1 cellular context compared by ENCODE assay signal in genomic region chr13:19863323-19864017, GRCh38.
TF ChIP-seq lines count a peak whose summit lies in the region.

TSS of gene ZMYM5 (minus strand) at chr13:19863649. CDS start at chr13:19852180, 11,469 bp downstream.

TF ChIP-seq in HCT116, 20 proteins besides CTCF, POLR2A, EP300 and RAD21 (continued from another document):
- TF ChIP-seq, protein P1, sequence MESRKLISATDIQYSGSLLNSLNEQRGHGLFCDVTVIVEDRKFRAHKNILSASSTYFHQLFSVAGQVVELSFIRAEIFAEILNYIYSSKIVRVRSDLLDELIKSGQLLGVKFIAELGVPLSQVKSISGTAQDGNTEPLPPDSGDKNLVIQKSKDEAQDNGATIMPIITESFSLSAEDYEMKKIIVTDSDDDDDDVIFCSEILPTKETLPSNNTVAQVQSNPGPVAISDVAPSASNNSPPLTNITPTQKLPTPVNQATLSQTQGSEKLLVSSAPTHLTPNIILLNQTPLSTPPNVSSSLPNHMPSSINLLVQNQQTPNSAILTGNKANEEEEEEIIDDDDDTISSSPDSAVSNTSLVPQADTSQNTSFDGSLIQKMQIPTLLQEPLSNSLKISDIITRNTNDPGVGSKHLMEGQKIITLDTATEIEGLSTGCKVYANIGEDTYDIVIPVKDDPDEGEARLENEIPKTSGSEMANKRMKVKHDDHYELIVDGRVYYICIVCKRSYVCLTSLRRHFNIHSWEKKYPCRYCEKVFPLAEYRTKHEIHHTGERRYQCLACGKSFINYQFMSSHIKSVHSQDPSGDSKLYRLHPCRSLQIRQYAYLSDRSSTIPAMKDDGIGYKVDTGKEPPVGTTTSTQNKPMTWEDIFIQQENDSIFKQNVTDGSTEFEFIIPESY (IDR thresholded peaks at IDR 0.05; ENCODE audit: extremely low read depth, insufficient replicate concordance, low read length): no peak
- no peak for TF ChIP-seq TCF7L2 (IDR thresholded peaks at IDR 0.05; ENCODE audit: borderline replicate concordance, extremely low read depth, insufficient read depth, insufficient read length)
- TF ChIP-seq JUND (IDR thresholded peaks at IDR 0.05): peak; percentile 40; the same call in 1 of the 2 replicates
- TF ChIP-seq POLR2AphosphoS5 (IDR thresholded peaks at IDR 0.05; ENCODE audit: low read depth, low read length): peak; percentile 79
- no peak for TF ChIP-seq SRF (IDR thresholded peaks at IDR 0.05; ENCODE audit: low read depth)
- no peak for TF ChIP-seq CBX3 (IDR thresholded peaks at IDR 0.05; ENCODE audit: low read depth)
- TF ChIP-seq SIN3A (IDR thresholded peaks at IDR 0.05; ENCODE audit: low read depth): no peak
- peak; percentile 82 for TF ChIP-seq ZFX (IDR thresholded peaks at IDR 0.05)
- TF ChIP-seq ZNF274 (IDR thresholded peaks at IDR 0.05; ENCODE audit: low read depth, low read length): no peak
